21 cellular contexts compared by ENCODE assay signal in genomic region chr2:176466918-176467452, GRCh38.
DNase-seq lines count a peak whose midpoint lies in the region; ATAC-seq, FAIRE-seq and TF ChIP-seq lines count a peak whose summit lies in the region.
"Had no signal": no experiment of that assay in that cellular context is flagged by ENCODE, and none has a peak within 500 bp of the region (broad histone marks: within the 10 kb centered on the region; RNA-seq: fewer than 3 reads in every experiment).

No MANE protein-coding gene starts in this region.

- TF ChIP-seq CTCF in H1 (IDR thresholded peaks at IDR 0.05; ENCODE audit: control extremely low read depth in 1 of 3, insufficient read depth in 1 of 3, low read depth in 1 of 3, low read length in 3 of 3) = no peak

- TF ChIP-seq EP300 in H1 (IDR thresholded peaks at IDR 0.05; ENCODE audit: borderline replicate concordance in 1 of 2, low read depth in 2 of 2, low read length in 2 of 2) = no peak

- H3K4me1 Mint-ChIP-seq in activated naive CD8-positive, alpha-beta T cell treated with anti-CD3 and anti-CD28 coated beads, Interleukin-2, amount 50 U/mL, for 24 hours = peaks cover 18% of the 10 kb centered on the region

- H4K91ac ChIP-seq in H1 (replicated peaks; ENCODE audit: insufficient read length, low read length) = no peak overlapping the region

- H3K36me3 ChIP-seq in H1 (ENCODE audit: control insufficient read depth in 2 of 4, insufficient read depth in 4 of 4, low read length in 3 of 4) = no peaks in the 10 kb centered on the region
- H3K36me3 ChIP-seq: BLaER1, HAP-1 had no signal

- H4K8ac ChIP-seq in H1 (ENCODE audit: extremely low read depth, insufficient read depth, low read length) = no peak overlapping the region

- DNase-seq in NCI-H187 treated with DMSO at 0.1 percent for 48 hours (lab: John Stamatoyannopoulos, UW) (peak; percentile 74), H1 (ENCODE audit: low read depth in 1 of 2, low spot score in 2 of 2) (no peak), left kidney (ENCODE audit: low read depth, low spot score) (peak; percentile 74)
- no peak for DNase-seq in activated CD8-positive, alpha-beta memory T cell treated with anti-CD3 and anti-CD28 coated beads, Interleukin-2, amount 50 U/mL, for 4 hours
- no peak for DNase-seq in activated naive CD8-positive, alpha-beta T cell treated with anti-CD3 and anti-CD28 coated beads, Interleukin-2, amount 50 U/mL, for 24 hours
- DNase-seq: CD4-positive, alpha-beta T cell; COR-L47; KG1; NCI-H1105; NCI-H1694; NCI-H510A; NCI-H748 treated with DMSO at 0.1 percent for 48 hours had no signal

- FAIRE-seq in H1 (lab: Jason Lieb, UNC) = no peak
- FAIRE-seq: G401.6, GM12892 had no signal

- WGBS in H1 (ENCODE audit: extremely low coverage in 1 of 2, insufficient coverage in 1 of 2, insufficient read length in 1 of 2, insufficient replicate concordance in 2 of 2, low coverage in 1 of 2, low lambda C conversion rate in 2 of 2, missing lambda C conversion rate in 1 of 2), 2 experiments = 83% methylated on average over 5 of the region's 5 CpGs; no CpG with 5 or more reads in 1 of the 2 experiments

- no peaks in the 10 kb centered on the region for H4K20me1 ChIP-seq in H1 (replicated peaks in 1 of 2; ENCODE audit: control insufficient read depth in 1 of 2, insufficient read depth in 2 of 2, low read length in 2 of 2)
- H4K20me1 ChIP-seq: BLaER1 had no signal

- no peaks in the 10 kb centered on the region for H3K79me1 ChIP-seq in H1 (ENCODE audit: low read depth, low read length)

- H3K27ac Mint-ChIP-seq in activated naive CD8-positive, alpha-beta T cell treated with anti-CD3 and anti-CD28 coated beads, Interleukin-2, amount 50 U/mL, for 24 hours = no peak overlapping the region
- H3K27ac Mint-ChIP-seq: CD4-positive, alpha-beta T cell had no signal

- H3K23me2 ChIP-seq in H1 (ENCODE audit: low read depth, low read length) = no peaks in the 10 kb centered on the region

- CTCF ChIA-PET in H1 (lab: Charles Lee; ENCODE audit: partially characterized antibody) = interaction anchor here (1.1 to 2.4 kb wide), 2 partner anchors 18 to 87 kb away, joined by 4 to 7 read pairs; no protein-coding TSS in a partner anchor

- no peak overlapping the region for H3K23ac ChIP-seq in H1 (ENCODE audit: insufficient read length)

- no peak overlapping the region for H2BK5ac ChIP-seq in H1 (ENCODE audit: low read depth, low read length)

- no peaks in the 10 kb centered on the region for H3K79me2 ChIP-seq in H1 (ENCODE audit: control insufficient read depth in 1 of 2, insufficient read depth in 2 of 2, low read length in 2 of 2)

- no peak overlapping the region for H2BK15ac ChIP-seq in H1 (ENCODE audit: low read length)

- POLR2A ChIA-PET in H1 (lab: Charles Lee; ENCODE audit: partially characterized antibody) = no interaction called here

- H2BK12ac ChIP-seq in H1 (ENCODE audit: low read depth, low read length) = no peak overlapping the region

- no peak for TF ChIP-seq RAD21 in H1 (IDR thresholded peaks at IDR 0.05 in 1 of 2, conservative IDR thresholded peaks at IDR 0.05 in 1 of 2; ENCODE audit: low read depth in 2 of 2, low read length in 2 of 2)

- no peaks in the 10 kb centered on the region for H3K27me3 ChIP-seq in H1 (replicated peaks in 1 of 4; ENCODE audit: control insufficient read depth in 3 of 4, extremely low read depth in 1 of 4, insufficient read depth in 3 of 4, low read length in 3 of 4)
- H3K27me3 ChIP-seq: BLaER1 had no signal

- no peak overlapping the region for H3K4me3 Mint-ChIP-seq in activated naive CD8-positive, alpha-beta T cell treated with anti-CD3 and anti-CD28 coated beads, Interleukin-2, amount 50 U/mL, for 24 hours
- H3K4me3 Mint-ChIP-seq: CD4-positive, alpha-beta T cell had no signal

- no peak for TF ChIP-seq POLR2A in H1 (IDR thresholded peaks at IDR 0.05; ENCODE audit: control extremely low read depth in 1 of 2, low read depth in 2 of 2, low read length in 2 of 2)

- H3K4me3 ChIP-seq in H1 (ENCODE audit: extremely low read depth in 1 of 4, insufficient read depth in 2 of 4, low read depth in 3 of 4, low read length in 4 of 4) = no peak overlapping the region
- H3K4me3 ChIP-seq: BLaER1, HAP-1 had no signal

- peaks cover 32% of the 10 kb centered on the region for H3K27me3 Mint-ChIP-seq in activated naive CD8-positive, alpha-beta T cell treated with anti-CD3 and anti-CD28 coated beads, Interleukin-2, amount 50 U/mL, for 24 hours

- no peak overlapping the region for H4K5ac ChIP-seq in H1 (ENCODE audit: insufficient read length, low read depth, low read length)

- 0 out of 2 replicates have a peak overlapping the region, but pooled peaks have one; percentile 46 for H2AFZ ChIP-seq in H1 (ENCODE audit: low read length)

- H3K56ac ChIP-seq in H1 (replicated peaks; ENCODE audit: insufficient read length, low read depth, low read length) = no peak overlapping the region

- no peak overlapping the region for H2AK5ac ChIP-seq in H1 (ENCODE audit: low read depth, low read length)

- ATAC-seq in GM21825 (IDR thresholded peaks at IDR 0.05; ENCODE audit: unreplicated experiment) (no peak), GM18867 (IDR thresholded peaks at IDR 0.05; ENCODE audit: unreplicated experiment) (no peak)
- ATAC-seq in activated naive CD8-positive, alpha-beta T cell treated with anti-CD3 and anti-CD28 coated beads, Interleukin-2, amount 50 U/mL, for 24 hours = no peak
- ATAC-seq: Panc1, SK-N-SH treated with all-trans-retinoic acid at 6 μM for 48 hours had no signal

- no peak overlapping the region for H2BK20ac ChIP-seq in H1 (ENCODE audit: low read length)

- no peaks in the 10 kb centered on the region for H3K9me3 ChIP-seq in H1 (ENCODE audit: insufficient read depth in 2 of 2, low read depth in 1 of 2, low read length in 1 of 2)
- H3K9me3 ChIP-seq: BLaER1, HAP-1 had no signal

- H3K18ac ChIP-seq in H1 (ENCODE audit: extremely low read depth, low read length) = no peak overlapping the region

- no peak overlapping the region for H3K4me2 ChIP-seq in H1 (ENCODE audit: insufficient read depth in 1 of 2, low read depth in 2 of 2, low read length in 2 of 2)
- H3K4me2 ChIP-seq: BLaER1 had no signal

- no peaks in the 10 kb centered on the region for H3K36me3 Mint-ChIP-seq in activated naive CD8-positive, alpha-beta T cell treated with anti-CD3 and anti-CD28 coated beads, Interleukin-2, amount 50 U/mL, for 24 hours (ENCODE audit: low read depth)

- no peak overlapping the region for H3K27ac ChIP-seq in H1 (ENCODE audit: low read depth, low read length)
- H3K27ac ChIP-seq: BLaER1, HL-60 had no signal

- H2BK120ac ChIP-seq in H1 (replicated peaks; ENCODE audit: low read depth, low read length) = no peak overlapping the region

- no peak overlapping the region for H3K4ac ChIP-seq in H1 (replicated peaks; ENCODE audit: insufficient read length, low read depth, low read length)

- H3K4me1 ChIP-seq in H1 (replicated peaks in 1 of 4; ENCODE audit: control insufficient read depth in 3 of 4, insufficient read depth in 4 of 4, low read length in 3 of 4) = peaks cover 0 to 2% (median 0%) of the 10 kb centered on the region in 4 experiments; a peak in 2 of 7 replicates

- H3K9ac ChIP-seq in H1 (replicated peaks in 1 of 4; ENCODE audit: extremely low read depth in 1 of 4, low read depth in 3 of 4, low read length in 3 of 4) = no peak overlapping the region
- H3K9ac ChIP-seq: BLaER1 had no signal

- H3K9me3 Mint-ChIP-seq in activated naive CD8-positive, alpha-beta T cell treated with anti-CD3 and anti-CD28 coated beads, Interleukin-2, amount 50 U/mL, for 24 hours = no peaks in the 10 kb centered on the region
- H3K9me3 Mint-ChIP-seq: CD4-positive, alpha-beta T cell had no signal

- no peak overlapping the region for H3K14ac ChIP-seq in H1 (ENCODE audit: insufficient read length)

TF ChIP-seq in H1, 55 proteins besides CTCF, POLR2A, EP300 and RAD21:
- TF ChIP-seq CHD2 (IDR thresholded peaks at IDR 0.05; ENCODE audit: low read length) (no peak), SUZ12 (IDR thresholded peaks at IDR 0.05; ENCODE audit: low read length) (no peak), JUN (IDR thresholded peaks at IDR 0.05; ENCODE audit: low read depth, low read length) (no peak), CREB1 (IDR thresholded peaks at IDR 0.05) (no peak), NRF1 (IDR thresholded peaks at IDR 0.05; ENCODE audit: low read depth, low read length) (no peak), HDAC2 (IDR thresholded peaks at IDR 0.05; ENCODE audit: borderline replicate concordance in 1 of 2, low read depth in 2 of 2, low read length in 2 of 2) (no peak), SIN3A (conservative IDR thresholded peaks at IDR 0.05 in 1 of 2, IDR thresholded peaks at IDR 0.05 in 1 of 2; ENCODE audit: low read depth in 1 of 2, low read length in 2 of 2) (no peak), YY1 (IDR thresholded peaks at IDR 0.05; ENCODE audit: low read depth, low read length) (no peak), BACH1 (IDR thresholded peaks at IDR 0.05; ENCODE audit: low read length) (no peak), TCF12 (IDR thresholded peaks at IDR 0.05; ENCODE audit: low read depth, low read length) (no peak)

Comparison
In these comparisons a context has a peak if more than half of its experiments do, and no peak if none do; other contexts are left out.
1. DNase-seq: peak in NCI-H187 treated with DMSO at 0.1 percent for 48 hours (single experiment) and left kidney (single experiment); none in H1 (0 of 2), activated CD8-positive, alpha-beta memory T cell treated with anti-CD3 and anti-CD28 coated beads, Interleukin-2, amount 50 U/mL, for 4 hours (single experiment) and activated naive CD8-positive, alpha-beta T cell treated with anti-CD3 and anti-CD28 coated beads, Interleukin-2, amount 50 U/mL, for 24 hours (single experiment).